ENCODE assay signal across 11 cellular contexts in genomic region chr10:31033166-31033565, GRCh38. TPM values are rescaled to one million over a fixed set of nuclear protein-coding genes. Genes with fewer than 3 reads are reported as not detected.
A peak's percentile ranks its signal among the peaks of the same experiment; 100 is the strongest.
DNase-seq lines count a peak whose midpoint lies in the region; ATAC-seq and TF ChIP-seq lines count a peak whose summit lies in the region.
"Had no signal": no experiment of that assay in that cellular context is flagged by ENCODE, and none has a peak within 500 bp of the region (broad histone marks: within the 10 kb centered on the region; RNA-seq: fewer than 3 reads in every experiment).

No MANE protein-coding gene starts in this region.

- H3K36me3 ChIP-seq in left lung (no peaks in the 10 kb centered on the region), testis (ENCODE audit: low read depth, missing control alignments) (no peaks in the 10 kb centered on the region)

- H3K27me3 ChIP-seq in left lung: no peaks in the 10 kb centered on the region
- no peaks in the 10 kb centered on the region for H3K27me3 ChIP-seq in testis

- peaks cover 26% of the 10 kb centered on the region for H3K4me1 Mint-ChIP-seq in activated CD4-positive, alpha-beta T cell treated with anti-CD3 and anti-CD28 coated beads, Interleukin-2, amount 10 ng/mL, durations not matched to agents 7 days and 5 days
- peaks cover 13% of the 10 kb centered on the region for H3K4me1 Mint-ChIP-seq in activated CD4-positive, alpha-beta memory T cell treated with anti-CD3 and anti-CD28 coated beads for 36 hours (ENCODE audit: low read depth)

- no peak for ATAC-seq in left lung
- ATAC-seq: left colon had no signal

- H3K4me3 ChIP-seq in left lung (peak overlapping the region in 1 of 2 donors; percentile 60), testis (peak overlapping the region; percentile 77 to 82)

- no peak for TF ChIP-seq POLR2A in testis (IDR thresholded peaks at IDR 0.05)

- H3K36me3 Mint-ChIP-seq in activated CD4-positive, alpha-beta T cell treated with anti-CD3 and anti-CD28 coated beads, Interleukin-2, amount 10 ng/mL, durations not matched to agents 7 days and 5 days (ENCODE audit: low read depth): no peaks in the 10 kb centered on the region
- H3K36me3 Mint-ChIP-seq in activated CD4-positive, alpha-beta memory T cell treated with anti-CD3 and anti-CD28 coated beads for 36 hours: no peaks in the 10 kb centered on the region

- TF ChIP-seq CTCF in left lung (IDR thresholded peaks at IDR 0.05) (no peak), testis (IDR thresholded peaks at IDR 0.05) (no peak)

- peak overlapping the region; percentile 80 for H3K4me3 Mint-ChIP-seq in activated CD4-positive, alpha-beta T cell treated with anti-CD3 and anti-CD28 coated beads, Interleukin-2, amount 10 ng/mL, durations not matched to agents 7 days and 5 days
- H3K4me3 Mint-ChIP-seq in activated CD4-positive, alpha-beta memory T cell treated with anti-CD3 and anti-CD28 coated beads for 36 hours: peak overlapping the region; percentile 86

- H3K4me1 ChIP-seq in left lung (peaks cover 7 to 48% of the 10 kb centered on the region in 2 donors), testis (peaks cover 17% of the 10 kb centered on the region)

- no peaks in the 10 kb centered on the region for H3K9me3 Mint-ChIP-seq in activated CD4-positive, alpha-beta T cell treated with anti-CD3 and anti-CD28 coated beads, Interleukin-2, amount 10 ng/mL, durations not matched to agents 7 days and 5 days
- no peaks in the 10 kb centered on the region for H3K9me3 Mint-ChIP-seq in activated CD4-positive, alpha-beta memory T cell treated with anti-CD3 and anti-CD28 coated beads for 36 hours

- POLR2A ChIA-PET in activated CD4-positive, alpha-beta T cell treated with anti-CD3 and anti-CD28 coated beads, Interleukin-2, amount 10 ng/mL, durations not matched to agents 7 days and 5 days (lab: Charles Lee): no interaction called here
- POLR2A ChIA-PET in activated CD4-positive, alpha-beta memory T cell treated with anti-CD3 and anti-CD28 coated beads for 36 hours (lab: Charles Lee): interaction anchor here (0.7 kb wide), 1 partner anchor 553 kb away, joined by 3 read pairs; no protein-coding TSS in a partner anchor

- H3K9me3 ChIP-seq in left lung (no peaks in the 10 kb centered on the region), testis (no peaks in the 10 kb centered on the region)

- no peak for DNase-seq in activated CD4-positive, alpha-beta T cell treated with anti-CD3 and anti-CD28 coated beads, Interleukin-2, amount 10 ng/mL, durations not matched to agents 7 days and 5 days
- DNase-seq in activated CD4-positive, alpha-beta T cell treated with anti-CD3 and anti-CD28 coated beads, Interleukin-2, amount 50 U/mL, for 48 hours: no peak
- no peak for DNase-seq in activated CD4-positive, alpha-beta memory T cell treated with anti-CD3 and anti-CD28 coated beads for 36 hours
- DNase-seq in left lung: no peak
- no peak for DNase-seq in testis
- no peak for DNase-seq in NCI-H1105 (lab: John Stamatoyannopoulos, UW)
- no peak for DNase-seq in NCI-H2081 (lab: John Stamatoyannopoulos, UW)
- DNase-seq in SK-N-DZ (ENCODE audit: low spot score): no peak
- DNase-seq: NCI-H82; stimulated activated CD4-positive, alpha-beta T cell treated with anti-CD3 and anti-CD28 coated beads, Interleukin-1b, Interleukin-23, amount 100 ng/mL, for 48 hours had no signal

- H3K27ac ChIP-seq in left lung: peak overlapping the region; percentile 99 to 100
- peak overlapping the region in 1 of 2 donors; percentile 100 for H3K27ac ChIP-seq in testis

- WGBS in testis, 2 donors: 42 to 46% methylated on average over 7 of the region's 7 CpGs

- no peaks in the 10 kb centered on the region for H3K27me3 Mint-ChIP-seq in activated CD4-positive, alpha-beta T cell treated with anti-CD3 and anti-CD28 coated beads, Interleukin-2, amount 10 ng/mL, durations not matched to agents 7 days and 5 days
- H3K27me3 Mint-ChIP-seq in activated CD4-positive, alpha-beta memory T cell treated with anti-CD3 and anti-CD28 coated beads for 36 hours: no peaks in the 10 kb centered on the region

- H3K27ac Mint-ChIP-seq in activated CD4-positive, alpha-beta T cell treated with anti-CD3 and anti-CD28 coated beads, Interleukin-2, amount 10 ng/mL, durations not matched to agents 7 days and 5 days: peak overlapping the region; percentile 99
- H3K27ac Mint-ChIP-seq in activated CD4-positive, alpha-beta memory T cell treated with anti-CD3 and anti-CD28 coated beads for 36 hours: no peak overlapping the region

- CTCF ChIA-PET in activated CD4-positive, alpha-beta T cell treated with anti-CD3 and anti-CD28 coated beads, Interleukin-2, amount 10 ng/mL, durations not matched to agents 7 days and 5 days (lab: Charles Lee): interaction anchor here (2.2 kb wide), 1 partner anchor 31 kb away, joined by 6 read pairs; no protein-coding TSS in a partner anchor
- CTCF ChIA-PET in activated CD4-positive, alpha-beta memory T cell treated with anti-CD3 and anti-CD28 coated beads for 36 hours (lab: Charles Lee): interaction anchor here (0.6 to 2.7 kb wide), 4 partner anchors 38 to 311 kb away, joined by 3 to 17 read pairs (median 4); no protein-coding TSS in a partner anchor

- intact Hi-C loops in activated CD4-positive, alpha-beta memory T cell treated with anti-CD3 and anti-CD28 coated beads for 36 hours (cut with micrococcal nuclease): loop anchor here (2.0 to 5.0 kb wide), 7 partner anchors 68 to 1006 kb away; no protein-coding TSS in a partner anchor
- intact Hi-C loops in left lung (cut with DNase I): loop anchor here in 1 of 2 donors (10.0 kb wide), 1 partner anchor 282 kb away; the partner anchor contains the start of gene ZEB1
- intact Hi-C loops in testis (cut with DNase I; ENCODE audit: low total_unique reads): loop anchor here (10.0 kb wide), 1 partner anchor 248 kb away; no protein-coding TSS in a partner anchor

RNA-seq across cellular contexts. Expression of gene ZNF438, which starts 1.5 kb away (rescaled TPM):
- total RNA-seq in activated CD4-positive, alpha-beta T cell treated with anti-CD3 and anti-CD28 coated beads, Interleukin-2, amount 10 ng/mL, durations not matched to agents 7 days and 5 days: 1 to 10 TPM; 3.1 to 3.8 TPM
- total RNA-seq in activated CD4-positive, alpha-beta memory T cell treated with anti-CD3 and anti-CD28 coated beads for 36 hours: 1 to 10 TPM; 3.7 TPM
- 10 to 100 TPM in 1 of 2 donors, 1 to 10 TPM in 1; 9.6 to 20.1 TPM for total RNA-seq in left lung
- total RNA-seq in testis: 10 to 100 TPM; 15.3 to 17.8 TPM
- 16.2 TPM for polyA plus RNA-seq in testis (ENCODE audit: insufficient read depth, low read depth, low replicate concordance)
- 1.9 and 2.8 TPM in 2 replicates for polyA plus RNA-seq in SK-N-DZ (2014; cell fraction: cytosol; rRNA removed)
- 1.5 and 2.9 TPM in 2 replicates for polyA plus RNA-seq in SK-N-DZ (2014; cell fraction: nucleus; rRNA removed)
